In the genomic region with DNA sequence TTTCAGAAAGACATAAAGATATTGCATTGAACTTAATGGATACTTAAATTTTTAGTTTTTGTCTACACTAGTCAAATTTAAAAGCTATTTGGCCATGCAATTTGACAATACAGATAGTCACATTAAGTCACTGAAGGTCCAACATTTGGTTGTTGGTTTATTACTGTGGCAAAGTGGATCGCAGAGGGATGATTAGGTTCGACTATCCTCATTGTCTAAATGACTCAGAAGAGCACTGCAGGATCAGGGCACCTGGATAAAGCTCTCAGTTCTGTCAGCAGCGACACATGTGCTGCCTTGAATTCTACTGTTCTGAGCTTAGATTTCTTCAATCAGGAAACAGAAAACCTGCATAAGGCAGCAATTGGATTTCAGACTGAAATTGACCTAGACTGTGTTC, we compare ENCODE assay signal across 1 cellular context.
TF ChIP-seq lines count a peak whose summit lies in the region.

No MANE protein-coding gene starts in this region.

TF ChIP-seq in A549, 52 proteins besides CTCF, POLR2A, EP300 and RAD21 (continued from another document):
- no peak for TF ChIP-seq REST (IDR thresholded peaks at IDR 0.05)
- TF ChIP-seq, protein P1, sequence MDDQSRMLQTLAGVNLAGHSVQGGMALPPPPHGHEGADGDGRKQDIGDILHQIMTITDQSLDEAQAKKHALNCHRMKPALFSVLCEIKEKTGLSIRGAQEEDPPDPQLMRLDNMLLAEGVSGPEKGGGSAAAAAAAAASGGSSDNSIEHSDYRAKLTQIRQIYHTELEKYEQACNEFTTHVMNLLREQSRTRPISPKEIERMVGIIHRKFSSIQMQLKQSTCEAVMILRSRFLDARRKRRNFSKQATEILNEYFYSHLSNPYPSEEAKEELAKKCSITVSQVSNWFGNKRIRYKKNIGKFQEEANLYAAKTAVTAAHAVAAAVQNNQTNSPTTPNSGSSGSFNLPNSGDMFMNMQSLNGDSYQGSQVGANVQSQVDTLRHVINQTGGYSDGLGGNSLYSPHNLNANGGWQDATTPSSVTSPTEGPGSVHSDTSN (IDR thresholded peaks at IDR 0.05) = no peak
TF ChIP-seq in A549: peak in this region for 0.
